Comparison of ENCODE assay signal across 27 cellular contexts in genomic region chr16:88878356-88878755, GRCh38.
"Had no signal": no experiment of that assay in that cellular context is flagged by ENCODE, and none has a peak within 500 bp of the region (broad histone marks: within the 10 kb centered on the region; RNA-seq: fewer than 3 reads in every experiment).

No MANE protein-coding gene starts in this region.

- H3K36me3 ChIP-seq: thoracic aorta, thyroid gland, transverse colon, uterus, vagina had no signal

- H3K27ac Mint-ChIP-seq: stimulated activated effector memory CD8-positive, alpha-beta T cell treated with anti-CD3 and anti-CD28 coated beads, Interleukin-12 subunit alpha, Interleukin-12 subunit beta, amount 100 ng/mL, for 72 hours; stimulated activated naive CD8-positive, alpha-beta T cell treated with anti-CD3 and anti-CD28 coated beads, Interleukin-15, amount 100 ng/mL, for 72 hours; stimulated activated naive CD8-positive, alpha-beta T cell treated with anti-CD3 and anti-CD28 coated beads, Interleukin-15, Interleukin-2, amounts not matched to agents 100 ng/mL and 50 ng/mL, for 24 hours; type B pancreatic cell had no signal

- H3K27ac ChIP-seq: stomach, suprapubic skin, testis, thoracic aorta, thyroid gland, tibial artery, tibial nerve, transverse colon, upper lobe of left lung, upper lobe of right lung, uterus, vagina had no signal

- ATAC-seq: stimulated activated effector memory CD8-positive, alpha-beta T cell treated with anti-CD3 and anti-CD28 coated beads, Interleukin-12 subunit alpha, Interleukin-12 subunit beta, amount 100 ng/mL, for 72 hours; stimulated activated naive B cell treated with anti-CD40 and anti-IgM and Interleukin-4, amounts not matched to agents 10 μg/mL and 1 μg/mL and 100 μg/mL, for 72 hours; stimulated activated naive CD8-positive, alpha-beta T cell treated with anti-CD3 and anti-CD28 coated beads, Interleukin-15, amount 100 ng/mL, for 72 hours; stimulated activated naive CD8-positive, alpha-beta T cell treated with anti-CD3 and anti-CD28 coated beads, Interleukin-15, Interleukin-2, amounts not matched to agents 100 U/mL and 50 U/mL, for 24 hours; upper lobe of right lung had no signal

- H3K4me1 ChIP-seq: testis, thyroid gland, upper lobe of right lung, uterus had no signal

- H3K36me3 Mint-ChIP-seq: type B pancreatic cell had no signal

- H3K4me3 Mint-ChIP-seq: stimulated activated effector memory CD8-positive, alpha-beta T cell treated with anti-CD3 and anti-CD28 coated beads, Interleukin-12 subunit alpha, Interleukin-12 subunit beta, amount 100 ng/mL, for 72 hours; stimulated activated naive B cell treated with anti-CD40 and anti-IgM and Interleukin-4, amounts not matched to agents 10 μg/mL and 1 μg/mL and 100 μg/mL, for 72 hours; stimulated activated naive CD8-positive, alpha-beta T cell treated with anti-CD3 and anti-CD28 coated beads, Interleukin-15, amount 100 ng/mL, for 72 hours; stimulated activated naive CD8-positive, alpha-beta T cell treated with anti-CD3 and anti-CD28 coated beads, Interleukin-15, Interleukin-2, amounts not matched to agents 100 ng/mL and 50 ng/mL, for 24 hours; type B pancreatic cell had no signal

- H3K27me3 Mint-ChIP-seq: stimulated activated naive B cell treated with anti-CD40 and anti-IgM and Interleukin-4, amounts not matched to agents 10 μg/mL and 1 μg/mL and 100 μg/mL, for 72 hours; stimulated activated naive CD8-positive, alpha-beta T cell treated with anti-CD3 and anti-CD28 coated beads, Interleukin-15, amount 100 ng/mL, for 72 hours; stimulated activated naive CD8-positive, alpha-beta T cell treated with anti-CD3 and anti-CD28 coated beads, Interleukin-15, Interleukin-2, amounts not matched to agents 100 ng/mL and 50 ng/mL, for 24 hours; type B pancreatic cell had no signal

- H3K9me3 ChIP-seq: stomach, suprapubic skin, testis, thoracic aorta, thyroid gland, tibial artery, tibial nerve, transverse colon, upper lobe of left lung, upper lobe of right lung, uterus, vagina had no signal

- H3K9me3 Mint-ChIP-seq: stimulated activated effector memory CD8-positive, alpha-beta T cell treated with anti-CD3 and anti-CD28 coated beads, Interleukin-12 subunit alpha, Interleukin-12 subunit beta, amount 100 ng/mL, for 72 hours; stimulated activated naive CD8-positive, alpha-beta T cell treated with anti-CD3 and anti-CD28 coated beads, Interleukin-15, amount 100 ng/mL, for 72 hours; stimulated activated naive CD8-positive, alpha-beta T cell treated with anti-CD3 and anti-CD28 coated beads, Interleukin-15, Interleukin-2, amounts not matched to agents 100 ng/mL and 50 ng/mL, for 24 hours; type B pancreatic cell had no signal

- H3K4me1 Mint-ChIP-seq: stimulated activated effector memory CD8-positive, alpha-beta T cell treated with anti-CD3 and anti-CD28 coated beads, Interleukin-12 subunit alpha, Interleukin-12 subunit beta, amount 100 ng/mL, for 72 hours had no signal

- H3K4me3 ChIP-seq: stomach, suprapubic skin, testis, thoracic aorta, thyroid gland, tibial artery, tibial nerve, transverse colon, upper lobe of left lung, upper lobe of right lung, uterus, vagina had no signal

- DNase-seq: stimulated activated CD4-positive, alpha-beta T cell treated with anti-CD3 and anti-CD28 coated beads, Interleukin-2, amount 100 ng/mL, for 48 hours; stimulated activated CD4-positive, alpha-beta T cell treated with anti-CD3 and anti-CD28 coated beads, Interleukin-4, amount 100 ng/mL, for 1 hour; stimulated activated CD4-positive, alpha-beta T cell treated with anti-CD3 and anti-CD28 coated beads, Interleukin-4, amount 100 ng/mL, for 24 hours; stimulated activated CD4-positive, alpha-beta T cell treated with anti-CD3 and anti-CD28 coated beads, Interleukin-4, amount 100 ng/mL, for 4 hours; stimulated activated CD8-positive, alpha-beta memory T cell treated with anti-CD3 and anti-CD28 coated beads, Interleukin-4, amount 100 ng/mL, for 48 hours; stimulated activated naive B cell treated with anti-CD40 and anti-IgM and Interleukin-4, amounts not matched to agents 10 μg/mL and 1 μg/mL and 100 μg/mL, for 72 hours; stimulated activated naive CD4-positive, alpha-beta T cell; stimulated activated naive CD4-positive, alpha-beta T cell treated with Interleukin-2 at 50 U/mL for 16 hours; stimulated activated naive CD8-positive, alpha-beta T cell treated with anti-CD3 and anti-CD28 coated beads, Interleukin-15, amount 100 ng/mL, for 72 hours; stimulated activated naive CD8-positive, alpha-beta T cell treated with anti-CD3 and anti-CD28 coated beads, Interleukin-15, Interleukin-2, amounts not matched to agents 100 U/mL and 50 U/mL, for 24 hours; stomach; substantia nigra; testis; thyroid gland; tibial artery; transverse colon; trophoblast cell; upper lobe of right lung; uterus had no signal

- H3K27me3 ChIP-seq: suprapubic skin, testis, thyroid gland, upper lobe of left lung, upper lobe of right lung, uterus, vagina had no signal
